8 cellular contexts compared by ENCODE assay signal in the genomic region with DNA sequence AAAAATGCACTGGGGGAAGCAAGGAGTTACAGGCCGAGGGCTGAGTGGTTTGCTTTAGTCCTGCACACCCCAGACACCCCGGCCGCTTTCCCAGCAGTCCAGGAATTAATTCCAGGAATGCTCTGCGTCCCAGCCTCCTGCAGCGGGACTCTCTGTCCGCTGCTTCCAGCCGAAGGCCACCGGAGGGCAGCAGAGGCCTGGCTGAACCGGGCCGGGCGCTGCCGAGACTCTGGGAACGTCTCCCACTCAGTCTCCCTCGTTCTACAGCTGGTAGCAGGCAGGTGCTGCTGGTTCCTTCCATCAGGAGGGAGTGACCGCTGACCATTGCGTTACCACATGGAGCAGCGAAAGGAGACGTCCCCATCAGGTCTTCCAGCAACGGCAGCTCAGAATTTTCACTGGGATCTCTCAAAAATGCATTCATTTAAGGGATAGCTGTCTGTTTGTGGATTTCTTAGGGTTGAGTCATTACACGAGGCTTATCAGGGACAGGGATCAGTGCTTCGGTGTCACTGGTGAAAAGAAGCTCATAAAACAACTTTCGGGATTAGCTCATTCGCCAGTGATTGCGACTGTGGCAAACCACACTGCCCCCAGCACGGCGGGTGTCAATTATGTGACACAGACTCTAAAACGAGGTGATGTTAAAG.
DNase-seq lines count a peak whose midpoint lies in the region; ATAC-seq and TF ChIP-seq lines count a peak whose summit lies in the region.

No MANE protein-coding gene starts in this region.

- no peak overlapping the region for H3K27ac ChIP-seq in muscle layer of colon (ENCODE audit: low read depth, low read length)

- H3K4me1 ChIP-seq in muscle layer of colon (ENCODE audit: insufficient read depth, low read length), result peaks cover 11% of the 10 kb centered on the region

- H3K36me3 ChIP-seq in muscle layer of colon (ENCODE audit: insufficient read depth, low read length), result no peaks in the 10 kb centered on the region

- ATAC-seq in GM19035 (IDR thresholded peaks at IDR 0.05; ENCODE audit: unreplicated experiment) (peak; percentile 73), HG03469 (IDR thresholded peaks at IDR 0.05; ENCODE audit: unreplicated experiment) (peak; percentile 63)

- peak; percentile 95 for TF ChIP-seq CTCF in AG09309 (IDR thresholded peaks at IDR 0.05; ENCODE audit: control insufficient read depth, insufficient read depth, low read depth, low read length, missing control alignments)

- peak overlapping the region; percentile 29 for H3K4me3 ChIP-seq in AG09309 (ENCODE audit: control insufficient read depth, low read depth, low read length)
- peak overlapping the region; percentile 9 to 14 for H3K4me3 ChIP-seq in muscle layer of colon (ENCODE audit: low read depth in 1 of 2, low read length in 2 of 2)

- DNase-seq in AG09309 (ENCODE audit: low read depth), result peak; percentile 59
- DNase-seq in NK-92 (lab: John Stamatoyannopoulos, UW; ENCODE audit: unreplicated experiment), result peak; percentile 19
- DNase-seq in activated CD8-positive, alpha-beta memory T cell treated with anti-CD3 and anti-CD28 coated beads, Interleukin-2, amount 50 U/mL, for 4 hours, result peak; percentile 65
- DNase-seq in epidermal melanocyte (ENCODE audit: insufficient read length, low spot score), result peak; percentile 88
- DNase-seq in stimulated activated CD8-positive, alpha-beta memory T cell treated with anti-CD3 and anti-CD28 coated beads, Interleukin-4, amount 100 ng/mL, for 1 hour (ENCODE audit: low read depth in 2 of 2, low spot score in 1 of 2), result peak; percentile 35 to 42

- no peaks in the 10 kb centered on the region for H3K9me3 ChIP-seq in muscle layer of colon (ENCODE audit: low read length)

- H3K27me3 ChIP-seq in muscle layer of colon (ENCODE audit: control insufficient read depth in 1 of 2, insufficient read depth in 2 of 2, low read length in 2 of 2), result no peaks in the 10 kb centered on the region

- no peak overlapping the region for H3K9ac ChIP-seq in muscle layer of colon (ENCODE audit: low read length)

Comparison
In these comparisons a context has a peak if more than half of its experiments do, and no peak if none do; other contexts are left out.
1. DNase-seq: peak in every context shown above with its lines; median percentile 88 in epidermal melanocyte; 65 in activated CD8-positive, alpha-beta memory T cell treated with anti-CD3 and anti-CD28 coated beads, Interleukin-2, amount 50 U/mL, for 4 hours; 59 in AG09309; 38 in stimulated activated CD8-positive, alpha-beta memory T cell treated with anti-CD3 and anti-CD28 coated beads, Interleukin-4, amount 100 ng/mL, for 1 hour; 19 in NK-92.